ENCODE assay signal across 18 cellular contexts in the genomic region with DNA sequence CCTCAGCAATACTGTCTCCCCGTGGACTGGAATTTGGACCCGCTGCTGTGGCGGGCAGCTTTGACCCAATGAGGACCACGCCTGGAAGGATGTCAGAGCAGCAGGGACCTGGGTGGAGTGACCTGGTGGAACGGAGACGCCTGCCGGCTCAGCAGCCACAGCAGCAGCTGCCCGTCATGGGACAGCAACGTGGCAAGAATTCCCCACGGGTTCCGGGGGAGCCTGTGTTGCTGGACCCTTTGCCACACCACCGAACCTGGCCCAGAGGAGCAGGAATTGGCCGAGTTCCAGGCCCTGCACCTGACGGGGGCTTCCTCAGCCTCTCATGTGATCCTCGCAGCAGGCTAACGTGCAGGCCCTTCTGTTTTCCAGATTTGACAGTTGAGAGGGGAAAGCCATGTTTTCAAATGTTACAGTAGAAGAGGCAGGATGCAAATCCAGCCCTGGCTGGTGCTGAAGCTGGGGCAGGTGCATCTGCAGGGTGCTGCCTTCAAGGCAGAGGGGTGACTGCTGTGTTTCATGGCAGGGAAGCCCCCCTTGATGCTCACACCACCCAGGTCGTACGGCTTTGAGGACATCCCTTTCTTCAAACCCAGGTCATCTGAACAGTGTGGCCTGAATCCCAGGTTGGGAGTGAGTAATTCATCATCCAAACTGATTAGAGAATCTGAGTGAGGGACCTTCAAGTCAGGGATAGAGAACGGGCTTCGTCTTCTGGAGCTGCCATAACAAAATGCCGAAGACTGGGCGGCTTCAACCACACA.
DNase-seq lines count a peak whose midpoint lies in the region; ATAC-seq and TF ChIP-seq lines count a peak whose summit lies in the region.
"Had no signal": no experiment of that assay in that cellular context is flagged by ENCODE, and none has a peak within 500 bp of the region (broad histone marks: within the 10 kb centered on the region; RNA-seq: fewer than 3 reads in every experiment).

No MANE protein-coding gene starts in this region.

- DNase-seq in AG09309 (ENCODE audit: low read depth), result no peak
- no peak for DNase-seq in IMR-90
- peak; percentile 20 for DNase-seq in endodermal cell
- peak; percentile 54 for DNase-seq in osteoblast (ENCODE audit: insufficient read length, low spot score, missing footprints)
- DNase-seq in WERI-Rb-1, result no peak
- no peak for DNase-seq in MV-4-11 (lab: John Stamatoyannopoulos, UW)
- DNase-seq in SKM-1 (lab: John Stamatoyannopoulos, UW; ENCODE audit: unreplicated experiment), result no peak
- no peak for DNase-seq in nephron progenitor cell
- DNase-seq: CD4-positive, CD25-positive, alpha-beta regulatory T cell; EL; Karpas-422; NCI-H1694 treated with DMSO at 0.1 percent for 48 hours; NCI-H2081 treated with DMSO at 0.1 percent for 48 hours; NCI-H2171 treated with DMSO at 0.1 percent for 48 hours; NCI-H524 treated with DMSO at 0.1 percent for 48 hours; OCI-M1 had no signal

- no peaks in the 10 kb centered on the region for H3K79me2 ChIP-seq in osteoblast (ENCODE audit: insufficient read depth, low read length)

- H2BK15ac ChIP-seq in IMR-90 (ENCODE audit: low read depth, low read length), result no peak overlapping the region

- WGBS in IMR-90 (ENCODE audit: extremely low coverage in 2 of 2, insufficient read length in 1 of 2), 2 experiments, result 91% methylated on average over 11 of the region's 22 CpGs; no CpG with 5 or more reads in 1 of the 2 experiments
- WGBS in endodermal cell (ENCODE audit: insufficient coverage in 1 of 2, insufficient read length in 1 of 2), 2 experiments, result 90 to 93% methylated on average over 18 to 22 of the region's 22 CpGs

- in situ Hi-C loops in IMR-90 (cut with MboI; ENCODE audit: low sequenced_read_pairs), result no loop called here

- H2AFZ ChIP-seq in IMR-90 (replicated peaks; ENCODE audit: low read length, poor library complexity) (no peak overlapping the region), osteoblast (ENCODE audit: low read length) (no peak overlapping the region)

- H3K4me2 ChIP-seq in IMR-90 (ENCODE audit: low read depth, low read length), result no peak overlapping the region
- H3K4me2 ChIP-seq in osteoblast (ENCODE audit: insufficient read depth, low read length), result no peak overlapping the region
- H3K4me2 ChIP-seq: A549 had no signal

- H3K9me3 ChIP-seq in IMR-90 (ENCODE audit: control insufficient read depth, insufficient read depth, low read length), result no peaks in the 10 kb centered on the region
- H3K9me3 ChIP-seq in endodermal cell (ENCODE audit: control insufficient read depth, low read length), result no peaks in the 10 kb centered on the region
- no peaks in the 10 kb centered on the region for H3K9me3 ChIP-seq in osteoblast (ENCODE audit: low read depth, low read length)
- H3K9me3 ChIP-seq in WERI-Rb-1 (ENCODE audit: severe bottlenecking), result no peaks in the 10 kb centered on the region
- H3K9me3 ChIP-seq: A549 had no signal

- no peak for TF ChIP-seq POLR2A in IMR-90 (IDR thresholded peaks at IDR 0.05; ENCODE audit: low read depth, low read length)

- POLR2A ChIA-PET in IMR-90 (lab: Charles Lee; ENCODE audit: unreplicated experiment), result no interaction called here

- H3K4ac ChIP-seq in IMR-90 (ENCODE audit: low read depth, low read length), result no peak overlapping the region; the same call in 1 of the 2 replicates

- intact Hi-C loops in IMR-90 (cut with micrococcal nuclease), result no loop called here

- no peak overlapping the region for H3K27ac ChIP-seq in IMR-90 (ENCODE audit: insufficient read depth, low read length)
- no peak overlapping the region for H3K27ac ChIP-seq in endodermal cell (ENCODE audit: low read depth, low read length)
- no peak overlapping the region for H3K27ac ChIP-seq in osteoblast (ENCODE audit: low read depth, low read length)
- H3K27ac ChIP-seq in WERI-Rb-1, result no peak overlapping the region
- H3K27ac ChIP-seq: A549 had no signal

- H3K4me1 ChIP-seq in IMR-90 (ENCODE audit: control insufficient read depth, insufficient read depth, low read length) (peaks cover 43% of the 10 kb centered on the region), endodermal cell (ENCODE audit: control insufficient read depth, insufficient read depth, low read length) (no peaks in the 10 kb centered on the region), osteoblast (ENCODE audit: insufficient read depth, low read length) (peaks cover 33% of the 10 kb centered on the region)

- H2AK9ac ChIP-seq in IMR-90 (replicated peaks; ENCODE audit: low read depth, low read length, poor library complexity), result no peak overlapping the region

- H4K8ac ChIP-seq in IMR-90 (ENCODE audit: low read depth in 2 of 2, low read length in 2 of 2), result no peak overlapping the region

- H3K79me1 ChIP-seq in IMR-90 (ENCODE audit: low read depth in 1 of 2, low read length in 2 of 2), result peaks cover 0 to 19% of the 10 kb centered on the region in 2 experiments; a peak in 2 of 4 replicates

- no TSS peak for BruUV-seq in IMR-90 (replicated peaks; lab: Mats Ljungman, UMichigan)

- H2AK5ac ChIP-seq in IMR-90 (ENCODE audit: low read depth, low read length), result no peak overlapping the region

- peak overlapping the region; percentile 99 for H4K91ac ChIP-seq in IMR-90 (ENCODE audit: insufficient read depth, low read depth, low read length)

- peak overlapping the region; percentile 19 for H3K4me3 ChIP-seq in AG09309 (ENCODE audit: control insufficient read depth, low read depth, low read length)
- no peak overlapping the region for H3K4me3 ChIP-seq in IMR-90 (ENCODE audit: insufficient read depth, low read depth, low read length)
- H3K4me3 ChIP-seq in endodermal cell (ENCODE audit: low read length), result no peak overlapping the region
- no peak overlapping the region for H3K4me3 ChIP-seq in osteoblast (ENCODE audit: insufficient read depth, low read length)
- no peak overlapping the region for H3K4me3 ChIP-seq in WERI-Rb-1 (ENCODE audit: low read depth, low read length)
- H3K4me3 ChIP-seq: A549 had no signal

- H3K4me1 Mint-ChIP-seq in endodermal cell (no peaks in the 10 kb centered on the region), nephron progenitor cell (no peaks in the 10 kb centered on the region)
- H3K4me1 Mint-ChIP-seq: CD4-positive, CD25-positive, alpha-beta regulatory T cell; IgD-negative memory B cell had no signal

- dilution Hi-C loops in IMR-90 (cut with HindIII; ENCODE audit: low sequenced_read_pairs, unreplicated experiment), result no loop called here

- H3K9me3 Mint-ChIP-seq in endodermal cell, result peaks cover 16% of the 10 kb centered on the region
- peaks cover 8% of the 10 kb centered on the region for H3K9me3 Mint-ChIP-seq in nephron progenitor cell
- H3K9me3 Mint-ChIP-seq: CD4-positive, CD25-positive, alpha-beta regulatory T cell had no signal

- H3K9ac ChIP-seq in IMR-90 (ENCODE audit: low read depth, low read length) (no peak overlapping the region), endodermal cell (ENCODE audit: extremely low read depth, low read length, poor library complexity, severe bottlenecking) (no peak overlapping the region)

- ATAC-seq in IMR-90 (ENCODE audit: low read depth), result no peak
- ATAC-seq: A549 had no signal

- no peak overlapping the region for H3K18ac ChIP-seq in IMR-90 (ENCODE audit: low read depth, low read length)

- no peak for TF ChIP-seq CTCF in AG09309 (IDR thresholded peaks at IDR 0.05; ENCODE audit: control insufficient read depth, insufficient read depth, low read depth, low read length, missing control alignments)
- no peak for TF ChIP-seq CTCF in IMR-90 (conservative IDR thresholded peaks at IDR 0.05; ENCODE audit: low read depth, low read length)
- TF ChIP-seq CTCF in endodermal cell (conservative IDR thresholded peaks at IDR 0.05), result no peak
- TF ChIP-seq CTCF in osteoblast (IDR thresholded peaks at IDR 0.05; ENCODE audit: extremely low read depth, low read depth, low read length), result no peak
- no peak for TF ChIP-seq CTCF in WERI-Rb-1 (IDR thresholded peaks at IDR 0.05; ENCODE audit: low read depth, low read length)
- no peak for TF ChIP-seq CTCF in nephron progenitor cell (IDR thresholded peaks at IDR 0.05)

- no peak overlapping the region for H4K5ac ChIP-seq in IMR-90 (ENCODE audit: low read depth, low read length)

- H3K36me3 ChIP-seq in IMR-90 (ENCODE audit: control insufficient read depth, insufficient read depth, low read length) (no peaks in the 10 kb centered on the region), endodermal cell (ENCODE audit: control insufficient read depth, insufficient read depth, low read length) (no peaks in the 10 kb centered on the region), osteoblast (ENCODE audit: insufficient read depth, low read length) (no peaks in the 10 kb centered on the region), WERI-Rb-1 (no peaks in the 10 kb centered on the region)

- H3K27ac Mint-ChIP-seq in endodermal cell (no peak overlapping the region), nephron progenitor cell (no peak overlapping the region)
- H3K27ac Mint-ChIP-seq: CD4-positive, CD25-positive, alpha-beta regulatory T cell had no signal

- no peaks in the 10 kb centered on the region for H3K27me3 ChIP-seq in IMR-90 (ENCODE audit: control insufficient read depth, insufficient read depth, low read length)
- no peaks in the 10 kb centered on the region for H3K27me3 ChIP-seq in endodermal cell (ENCODE audit: control insufficient read depth, insufficient read depth, low read length, poor library complexity, severe bottlenecking)
- H3K27me3 ChIP-seq in osteoblast (ENCODE audit: insufficient read depth, low read length), result no peaks in the 10 kb centered on the region
- no peaks in the 10 kb centered on the region for H3K27me3 ChIP-seq in WERI-Rb-1 (ENCODE audit: insufficient read depth, low read depth, severe bottlenecking)

- no peak overlapping the region for H3K23ac ChIP-seq in IMR-90 (ENCODE audit: low read depth, low read length)

- H3K27me3 Mint-ChIP-seq in endodermal cell (ENCODE audit: insufficient read depth), result peaks cover 4% of the 10 kb centered on the region
- H3K27me3 Mint-ChIP-seq in nephron progenitor cell (ENCODE audit: low read depth, poor library complexity), result peaks cover 8% of the 10 kb centered on the region
- H3K27me3 Mint-ChIP-seq: CD4-positive, CD25-positive, alpha-beta regulatory T cell had no signal

- H3K14ac ChIP-seq in IMR-90 (replicated peaks; ENCODE audit: low read depth, low read length), result no peak overlapping the region

- TF ChIP-seq RAD21 in IMR-90 (IDR thresholded peaks at IDR 0.05; ENCODE audit: low read length), result no peak

- H2BK20ac ChIP-seq in IMR-90 (ENCODE audit: low read depth, low read length), result no peak overlapping the region

- H3K4me3 Mint-ChIP-seq in endodermal cell (no peak overlapping the region), nephron progenitor cell (no peak overlapping the region)
- H3K4me3 Mint-ChIP-seq: CD4-positive, CD25-positive, alpha-beta regulatory T cell; IgD-negative memory B cell had no signal

- no peak overlapping the region for H2BK120ac ChIP-seq in IMR-90 (ENCODE audit: low read depth, low read length)

- no peaks in the 10 kb centered on the region for H4K20me1 ChIP-seq in IMR-90 (ENCODE audit: insufficient read depth, low read length)
- H4K20me1 ChIP-seq in osteoblast (ENCODE audit: insufficient read depth, low read length), result no peaks in the 10 kb centered on the region

- peaks cover 9% of the 10 kb centered on the region for H3K9me1 ChIP-seq in IMR-90 (ENCODE audit: insufficient read depth, low read length)

- no peak overlapping the region for H3K56ac ChIP-seq in IMR-90 (ENCODE audit: extremely low read depth, insufficient read depth, low read length)

- CTCF ChIA-PET in IMR-90 (lab: Yijun Ruan, JAX), result no interaction called here

- H2BK5ac ChIP-seq in IMR-90 (ENCODE audit: low read depth, low read length, poor library complexity, severe bottlenecking), result no peak overlapping the region

- H3K36me3 Mint-ChIP-seq in endodermal cell (ENCODE audit: low read depth) (no peaks in the 10 kb centered on the region), nephron progenitor cell (ENCODE audit: low read depth) (no peaks in the 10 kb centered on the region)
- H3K36me3 Mint-ChIP-seq: CD4-positive, CD25-positive, alpha-beta regulatory T cell; IgD-negative memory B cell had no signal

Comparison
In these comparisons a context has a peak if more than half of its experiments do, and no peak if none do; other contexts are left out.
1. DNase-seq: peak in endodermal cell (single experiment) and osteoblast (single experiment); none in AG09309 (single experiment), IMR-90 (single experiment), WERI-Rb-1 (single experiment), MV-4-11 (single experiment), SKM-1 (single experiment) and nephron progenitor cell (single experiment).